ENCODE assay signal across 1 cellular context in genomic region chr3:330494-331115, GRCh38.
TF ChIP-seq lines count a peak whose summit lies in the region.

No MANE protein-coding gene starts in this region.

TF ChIP-seq in GM12878, 131 proteins besides CTCF, POLR2A, EP300 and RAD21 (continued from another document):
- TF ChIP-seq ZNF687 (IDR thresholded peaks at IDR 0.05), result 0 out of 2 replicates have a peak, but pooled peaks have one; percentile 42
- no peak for TF ChIP-seq BHLHE40 (IDR thresholded peaks at IDR 0.05; ENCODE audit: borderline replicate concordance in 1 of 2, low read depth in 2 of 2, low read length in 1 of 2)
